Comparison of ENCODE assay signal across 14 cellular contexts in the genomic region with DNA sequence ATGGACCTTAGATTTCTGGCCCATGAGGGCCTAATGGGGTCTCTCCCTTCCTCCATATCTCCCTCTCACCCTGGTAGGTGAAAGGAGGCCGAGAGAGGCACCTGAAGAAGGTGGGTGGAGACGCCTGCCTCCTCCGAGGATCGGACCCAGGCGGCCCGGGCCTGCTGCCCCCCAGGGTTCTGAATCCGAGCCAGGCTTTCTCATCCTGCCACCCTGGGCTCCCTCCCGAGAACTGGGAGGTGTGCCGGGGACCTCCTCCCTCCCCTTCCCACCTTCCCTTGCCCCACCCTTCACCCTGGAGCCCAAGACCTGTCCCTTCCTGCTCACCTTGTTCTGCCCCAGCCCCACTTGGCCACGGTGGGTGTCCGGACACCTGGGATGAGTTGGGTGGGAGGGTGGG. TPM values are rescaled to one million over a fixed set of nuclear protein-coding genes. Genes with fewer than 3 reads are reported as not detected.
DNase-seq lines count a peak whose midpoint lies in the region; ATAC-seq and TF ChIP-seq lines count a peak whose summit lies in the region.
"Had no signal": no experiment of that assay in that cellular context is flagged by ENCODE, and none has a peak within 500 bp of the region (broad histone marks: within the 10 kb centered on the region; RNA-seq: fewer than 3 reads in every experiment).

No MANE protein-coding gene starts in this region.

- no peak overlapping the region for H3K4me3 ChIP-seq in HEK293 (ENCODE audit: low read depth, low read length)
- H3K4me3 ChIP-seq in hepatocyte: no peak overlapping the region
- H3K4me3 ChIP-seq in thymus (ENCODE audit: low read length): no peak overlapping the region
- H3K4me3 ChIP-seq: SJCRH30 had no signal

- H3K27ac ChIP-seq in HEK293 (ENCODE audit: extremely low read depth, low read depth, low read length) (no peak overlapping the region), hepatocyte (no peak overlapping the region), thymus (ENCODE audit: low read depth) (peak overlapping the region; percentile 2)
- H3K27ac ChIP-seq: KMS-11, SJCRH30 had no signal

- ATAC-seq in HG02938 (IDR thresholded peaks at IDR 0.05; ENCODE audit: unreplicated experiment): no peak
- no peak for ATAC-seq in HG03521 (IDR thresholded peaks at IDR 0.05; ENCODE audit: unreplicated experiment)

- H3K9me3 ChIP-seq in HEK293 (ENCODE audit: control insufficient read depth, insufficient read depth, low read depth, low read length) (no peaks in the 10 kb centered on the region), hepatocyte (ENCODE audit: low read depth) (no peaks in the 10 kb centered on the region), thymus (ENCODE audit: control insufficient read depth) (no peaks in the 10 kb centered on the region)
- H3K9me3 ChIP-seq: Caco-2, SJCRH30 had no signal

- peaks cover 14% of the 10 kb centered on the region for H3K79me2 ChIP-seq in hepatocyte

- TF ChIP-seq CTCF in HEK293 (tag by site-specific recombination; IDR thresholded peaks at IDR 0.05) (no peak), hepatocyte (IDR thresholded peaks at IDR 0.05; ENCODE audit: poor library complexity) (no peak)

- H3K27me3 ChIP-seq in hepatocyte (no peaks in the 10 kb centered on the region), thymus (ENCODE audit: control insufficient read depth, insufficient read depth) (no peaks in the 10 kb centered on the region)
- H3K27me3 ChIP-seq: SJCRH30 had no signal

- WGBS in hepatocyte (ENCODE audit: low lambda C conversion rate, missing lambda C conversion rate): 95% methylated on average over 4 of the region's 11 CpGs
- 95% methylated on average over 11 of the region's 11 CpGs for WGBS in thymus

- DNase-seq in GM19238 (ENCODE audit: insufficient read length, low spot score) (peak; percentile 0), hepatocyte (ENCODE audit: low spot score) (peak; percentile 3), DMS153 treated with DMSO at 0.1 percent for 48 hours (lab: John Stamatoyannopoulos, UW; ENCODE audit: unreplicated experiment) (no peak)
- DNase-seq: HFFc6, NCI-H226 had no signal

- H3K9me2 ChIP-seq in hepatocyte (replicated peaks; ENCODE audit: insufficient read depth): no peaks in the 10 kb centered on the region

- H3K36me3 ChIP-seq in HEK293 (ENCODE audit: control insufficient read depth in 2 of 2, insufficient read depth in 1 of 2, low read length in 2 of 2) (peaks cover 3 to 79% of the 10 kb centered on the region in 2 experiments; a peak in 2 of 3 replicates), hepatocyte (replicated peaks; ENCODE audit: insufficient read depth, low read depth) (no peaks in the 10 kb centered on the region), thymus (ENCODE audit: control insufficient read depth, insufficient read depth) (peaks cover 32% of the 10 kb centered on the region)

- CTCF ChIA-PET in HEK293 (lab: Yijun Ruan, JAX): interaction anchor here (0.5 to 1.7 kb wide), 5 partner anchors 25 to 940 kb away, joined by 3 to 6 read pairs (median 5); no protein-coding TSS in a partner anchor

- H2AFZ ChIP-seq in hepatocyte: no peak overlapping the region

- peaks cover 3% of the 10 kb centered on the region for H4K20me1 ChIP-seq in hepatocyte (ENCODE audit: insufficient read depth, poor library complexity, severe bottlenecking)

- POLR2A ChIA-PET in HEK293 (lab: Yijun Ruan, JAX): interaction anchor here (0.6 to 2.6 kb wide), 7 partner anchors 13 to 829 kb away, joined by 3 to 15 read pairs (median 4); a partner anchor contains a TSS

- H3K4me2 ChIP-seq in hepatocyte: no peak overlapping the region
- H3K4me2 ChIP-seq: KMS-11 had no signal

- no peaks in the 10 kb centered on the region for H3K4me1 ChIP-seq in HEK293 (ENCODE audit: control insufficient read depth, insufficient read depth, low read length)
- peaks cover 5% of the 10 kb centered on the region for H3K4me1 ChIP-seq in hepatocyte (ENCODE audit: insufficient read depth)
- H3K4me1 ChIP-seq in thymus (ENCODE audit: control insufficient read depth, insufficient read depth, low read length): no peaks in the 10 kb centered on the region
- H3K4me1 ChIP-seq: Caco-2, SJCRH30 had no signal

TF ChIP-seq in HEK293, 187 proteins besides CTCF, POLR2A, EP300 and RAD21:
- no peak for TF ChIP-seq SCRT1 (tag by site-specific recombination; IDR thresholded peaks at IDR 0.05; ENCODE audit: borderline replicate concordance)
- TF ChIP-seq ZNF677 (tag by site-specific recombination; IDR thresholded peaks at IDR 0.05): 0 out of 2 replicates have a peak, but pooled peaks have one; percentile 16
TF ChIP-seq in HEK293: peak in this region for 1.

RNA-seq across cellular contexts. Expression of a gene that starts 5.0 kb away (rescaled TPM):
- total RNA-seq in hepatocyte: 15.6 and 19.4 TPM in 2 replicates
- polyA plus RNA-seq in hepatocyte (2.1 and 3.6 TPM in 2 replicates), thymus (17.0 TPM)

RNA-seq across cellular contexts. Expression of a gene that starts 20.5 kb away (rescaled TPM):
- total RNA-seq in hepatocyte: 42.4 and 52.5 TPM in 2 replicates
- polyA plus RNA-seq in hepatocyte (54.0 and 56.9 TPM in 2 replicates), thymus (26.4 TPM)

RNA-seq across cellular contexts. Expression of a gene that starts 29.2 kb away (rescaled TPM):
- total RNA-seq in hepatocyte: 1.8 and 2.7 TPM in 2 replicates
- polyA plus RNA-seq in hepatocyte (2.2 and 2.3 TPM in 2 replicates), thymus (13.1 TPM)

RNA-seq across cellular contexts. Expression of a gene that starts 32.0 kb away (rescaled TPM):
- total RNA-seq in hepatocyte: 1.1 and 1.7 TPM in 2 replicates
- polyA plus RNA-seq in hepatocyte (13.0 and 18.2 TPM in 2 replicates), thymus (3.8 TPM)
- total RNA-seq: HT1080 had no signal
- polyA plus RNA-seq: CD4-positive, alpha-beta memory T cell had no signal

RNA-seq across cellular contexts. Expression of a gene that starts 34.5 kb away (rescaled TPM):
- 21.4 and 25.7 TPM in 2 replicates for total RNA-seq in hepatocyte
- 54.1 and 57.3 TPM in 2 replicates for polyA plus RNA-seq in hepatocyte
- 29.2 TPM for polyA plus RNA-seq in thymus
